Comparison of ENCODE assay signal across 8 cellular contexts in the genomic region with DNA sequence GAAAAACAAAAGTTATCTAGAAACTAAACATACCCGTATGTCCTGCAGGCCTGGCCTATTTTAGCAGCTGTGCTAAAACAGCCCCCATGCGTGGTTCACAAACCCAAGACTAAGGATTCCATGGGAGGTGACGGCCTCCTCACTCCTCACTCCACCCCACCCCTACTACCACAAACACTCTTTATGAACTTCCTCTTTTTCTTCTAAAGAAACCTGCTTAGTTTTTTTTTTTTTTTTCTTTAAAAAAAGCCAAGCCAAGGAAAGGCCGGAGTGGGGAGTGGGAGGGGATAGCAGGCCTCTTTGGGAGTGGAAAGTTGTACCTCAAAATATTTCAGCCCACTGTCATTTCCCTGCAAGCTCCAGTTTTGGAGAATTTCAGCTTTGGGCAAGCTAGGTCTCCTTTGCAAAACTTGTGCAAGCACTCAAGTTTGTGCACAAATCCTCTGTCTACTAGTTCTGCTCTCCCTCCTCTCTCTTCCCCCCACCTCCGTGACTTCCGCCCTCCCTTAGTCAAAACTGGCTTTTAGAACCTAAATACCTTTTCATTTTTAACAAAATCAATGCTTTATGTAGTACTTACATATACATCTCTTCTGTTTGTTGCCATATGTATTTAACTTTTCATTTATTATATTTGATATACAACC. TPM values are rescaled to one million over a fixed set of nuclear protein-coding genes. Genes with fewer than 3 reads are reported as not detected.
DNase-seq lines count a peak whose midpoint lies in the region; ATAC-seq and TF ChIP-seq lines count a peak whose summit lies in the region.

No MANE protein-coding gene starts in this region.

- peak overlapping the region; percentile 68 to 89 (median 73) for H3K4me3 ChIP-seq in esophagus squamous epithelium

- peaks cover 6 to 37% (median 11%) of the 10 kb centered on the region in 3 donors for H3K4me1 ChIP-seq in esophagus squamous epithelium

- peak overlapping the region; percentile 84 for H3K27ac Mint-ChIP-seq in T-helper 1 cell treated with Interleukin-12 subunit alpha and Interleukin-12 subunit beta and Interleukin-4 antibody, amounts not matched to agents 30 μg/mL and 1 μg/mL, for 36 hours
- H3K27ac Mint-ChIP-seq in progenitor cell of endocrine pancreas = peak overlapping the region; percentile 97

- H3K4me3 Mint-ChIP-seq in T-helper 1 cell treated with Interleukin-12 subunit alpha and Interleukin-12 subunit beta and Interleukin-4 antibody, amounts not matched to agents 30 μg/mL and 1 μg/mL, for 36 hours = peak overlapping the region; percentile 96
- H3K4me3 Mint-ChIP-seq in progenitor cell of endocrine pancreas (ENCODE audit: low read depth) = peak overlapping the region; percentile 98

- H3K36me3 Mint-ChIP-seq in T-helper 1 cell treated with Interleukin-12 subunit alpha and Interleukin-12 subunit beta and Interleukin-4 antibody, amounts not matched to agents 30 μg/mL and 1 μg/mL, for 36 hours (ENCODE audit: low read depth) = peaks cover 28% of the 10 kb centered on the region
- peaks cover 5% of the 10 kb centered on the region for H3K36me3 Mint-ChIP-seq in progenitor cell of endocrine pancreas (ENCODE audit: insufficient read depth)

- no peaks in the 10 kb centered on the region for H3K27me3 Mint-ChIP-seq in T-helper 1 cell treated with Interleukin-12 subunit alpha and Interleukin-12 subunit beta and Interleukin-4 antibody, amounts not matched to agents 30 μg/mL and 1 μg/mL, for 36 hours (ENCODE audit: low read depth)
- H3K27me3 Mint-ChIP-seq in progenitor cell of endocrine pancreas = no peaks in the 10 kb centered on the region

- WGBS in esophagus squamous epithelium, 2 donors = 17 to 20% methylated on average over 6 of the region's 6 CpGs

- H3K27ac ChIP-seq in 22Rv1 (peak overlapping the region; percentile 74; the same call in 1 of the 2 replicates), esophagus squamous epithelium (peak overlapping the region; percentile 82 to 94 (median 92))

- no peak for DNase-seq in esophagus squamous epithelium (lab: John Stamatoyannopoulos, UW)
- no peak for DNase-seq in progenitor cell of endocrine pancreas (ENCODE audit: low spot score, unreplicated experiment)
- DNase-seq in amniotic stem cell (lab: John Stamatoyannopoulos, UW) = no peak
- DNase-seq in NCI-H446 (lab: John Stamatoyannopoulos, UW) = no peak

- H3K36me3 ChIP-seq in esophagus squamous epithelium = peaks cover 0 to 5% (median 0%) of the 10 kb centered on the region in 3 donors

- H3K9me3 Mint-ChIP-seq in T-helper 1 cell treated with Interleukin-12 subunit alpha and Interleukin-12 subunit beta and Interleukin-4 antibody, amounts not matched to agents 30 μg/mL and 1 μg/mL, for 36 hours = peaks cover 2% of the 10 kb centered on the region
- H3K9me3 Mint-ChIP-seq in progenitor cell of endocrine pancreas (ENCODE audit: low read depth) = no peaks in the 10 kb centered on the region

- peaks cover 0 to 8% (median 0%) of the 10 kb centered on the region in 4 donors for H3K27me3 ChIP-seq in esophagus squamous epithelium

- ATAC-seq in GM19025 (IDR thresholded peaks at IDR 0.05; ENCODE audit: low read depth, unreplicated experiment) (peak; percentile 43), HG03108 (IDR thresholded peaks at IDR 0.05; ENCODE audit: unreplicated experiment) (peak; percentile 36)

- TF ChIP-seq CTCF in 22Rv1 (IDR thresholded peaks at IDR 0.05) = no peak
- no peak for TF ChIP-seq CTCF in esophagus squamous epithelium (IDR thresholded peaks at IDR 0.05)
- no peak for TF ChIP-seq CTCF in progenitor cell of endocrine pancreas (IDR thresholded peaks at IDR 0.05; ENCODE audit: unreplicated experiment)

- intact Hi-C loops in esophagus squamous epithelium (cut with DNase I) = no loop called here

- TF ChIP-seq POLR2A in esophagus squamous epithelium (IDR thresholded peaks at IDR 0.05) = no peak

- H3K4me1 Mint-ChIP-seq in T-helper 1 cell treated with Interleukin-12 subunit alpha and Interleukin-12 subunit beta and Interleukin-4 antibody, amounts not matched to agents 30 μg/mL and 1 μg/mL, for 36 hours (ENCODE audit: low read depth) = peaks cover 63% of the 10 kb centered on the region
- H3K4me1 Mint-ChIP-seq in progenitor cell of endocrine pancreas (ENCODE audit: low read depth) = peaks cover 31% of the 10 kb centered on the region

- H3K9me3 ChIP-seq in esophagus squamous epithelium = no peaks in the 10 kb centered on the region

RNA-seq across cellular contexts. Expression of gene ANTXR2, which starts 0.5 kb away (rescaled TPM):
- total RNA-seq in esophagus squamous epithelium (10 to 100 TPM in 2 of 4 donors, 1 to 10 TPM in 2; 1.6 to 60.3 (median 21.5) TPM), progenitor cell of endocrine pancreas (46.9 and 49.9 TPM in 2 replicates)
